In the genomic region with DNA sequence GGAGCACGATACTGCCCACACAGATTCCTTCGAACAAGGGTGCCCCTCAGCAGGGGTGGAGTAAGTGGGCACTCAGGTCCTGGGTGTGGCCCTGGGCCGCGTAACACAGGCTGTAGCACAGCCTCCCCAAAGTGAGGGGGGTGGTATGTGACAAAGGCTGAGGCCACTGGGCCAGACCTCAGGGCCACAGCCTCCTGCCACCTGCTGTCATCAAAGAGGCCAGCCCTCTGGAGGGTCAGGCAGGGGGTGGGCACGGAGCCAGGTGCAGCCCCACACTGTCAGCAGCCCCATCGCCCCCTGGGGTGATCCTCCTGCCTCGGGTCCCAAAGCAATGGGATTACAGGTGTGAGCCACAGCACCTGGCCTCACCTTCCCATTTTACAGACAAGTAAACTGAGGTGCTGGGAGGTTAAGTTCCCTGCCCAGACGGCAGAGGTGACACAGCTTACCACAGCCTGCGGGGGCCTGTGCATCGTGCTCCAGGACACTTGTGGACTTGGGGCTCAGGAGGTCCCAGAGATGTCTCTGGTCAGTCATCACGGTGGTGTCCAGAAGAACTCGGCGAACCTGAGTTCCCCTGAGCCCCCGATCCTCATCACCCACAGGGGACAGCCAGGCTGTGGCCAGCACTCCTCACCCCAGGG, we compare ENCODE assay signal across 1 cellular context.
TF ChIP-seq lines count a peak whose summit lies in the region.

No MANE protein-coding gene starts in this region.

TF ChIP-seq in HepG2, 621 proteins besides CTCF, POLR2A, EP300 and RAD21:
- no peak for TF ChIP-seq NFKB2 (CRISPR knock-in tag; IDR thresholded peaks at IDR 0.05; ENCODE audit: borderline replicate concordance)
- no peak for TF ChIP-seq HDAC6 (IDR thresholded peaks at IDR 0.05; ENCODE audit: low read depth, low read length)
- TF ChIP-seq, protein P1, sequence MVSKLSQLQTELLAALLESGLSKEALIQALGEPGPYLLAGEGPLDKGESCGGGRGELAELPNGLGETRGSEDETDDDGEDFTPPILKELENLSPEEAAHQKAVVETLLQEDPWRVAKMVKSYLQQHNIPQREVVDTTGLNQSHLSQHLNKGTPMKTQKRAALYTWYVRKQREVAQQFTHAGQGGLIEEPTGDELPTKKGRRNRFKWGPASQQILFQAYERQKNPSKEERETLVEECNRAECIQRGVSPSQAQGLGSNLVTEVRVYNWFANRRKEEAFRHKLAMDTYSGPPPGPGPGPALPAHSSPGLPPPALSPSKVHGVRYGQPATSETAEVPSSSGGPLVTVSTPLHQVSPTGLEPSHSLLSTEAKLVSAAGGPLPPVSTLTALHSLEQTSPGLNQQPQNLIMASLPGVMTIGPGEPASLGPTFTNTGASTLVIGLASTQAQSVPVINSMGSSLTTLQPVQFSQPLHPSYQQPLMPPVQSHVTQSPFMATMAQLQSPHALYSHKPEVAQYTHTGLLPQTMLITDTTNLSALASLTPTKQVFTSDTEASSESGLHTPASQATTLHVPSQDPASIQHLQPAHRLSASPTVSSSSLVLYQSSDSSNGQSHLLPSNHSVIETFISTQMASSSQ (IDR thresholded peaks at IDR 0.05; ENCODE audit: low read depth) = no peak
- TF ChIP-seq, protein P1 (CRISPR knock-in tag; IDR thresholded peaks at IDR 0.05; ENCODE audit: borderline replicate concordance) = no peak
- TF ChIP-seq ZNF629 (CRISPR knock-in tag; conservative IDR thresholded peaks at IDR 0.05) = peak; percentile 74
- no peak for TF ChIP-seq ZNF17 (CRISPR knock-in tag; IDR thresholded peaks at IDR 0.05)
TF ChIP-seq in HepG2: peak in this region for 1.
